18 cellular contexts compared by ENCODE assay signal in the genomic region with DNA sequence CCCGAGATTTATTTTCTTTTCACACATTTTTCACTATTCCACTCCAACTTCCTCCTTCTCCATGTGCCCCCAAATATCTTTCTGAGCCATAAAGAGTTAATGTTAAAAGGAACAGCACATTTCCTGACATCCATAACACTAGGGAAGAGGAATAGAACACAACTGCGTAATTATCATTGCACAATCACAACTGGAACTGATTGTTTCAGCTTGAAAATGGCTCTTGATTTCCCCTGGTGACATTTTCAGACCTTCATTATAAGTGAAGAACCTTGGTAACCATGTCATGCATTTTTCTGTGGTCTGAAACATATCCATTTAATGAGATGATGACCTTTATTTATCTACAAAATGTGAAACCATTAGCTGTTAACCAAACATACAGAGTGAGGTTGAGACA.
"Had no signal": no experiment of that assay in that cellular context is flagged by ENCODE, and none has a peak within 500 bp of the region (broad histone marks: within the 10 kb centered on the region; RNA-seq: fewer than 3 reads in every experiment).

No MANE protein-coding gene starts in this region.

- H3K9me3 ChIP-seq: heart left ventricle, thyroid gland had no signal

- H3K9me3 Mint-ChIP-seq: activated B cell treated with CpG ODN at 0.5 μM for 24 hours; effector memory CD8-positive, alpha-beta T cell; naive thymus-derived CD8-positive, alpha-beta T cell had no signal

- H3K9ac ChIP-seq: parathyroid adenoma had no signal

- H3K36me3 ChIP-seq: heart left ventricle, thyroid gland had no signal

- DNase-seq: activated B cell treated with CpG ODN at 0.5 μM for 24 hours; activated CD4-positive, alpha-beta T cell treated with anti-CD3 and anti-CD28 coated beads for 48 hours; activated CD8-positive, alpha-beta memory T cell treated with anti-CD3 and anti-CD28 coated beads, Interleukin-2, amount 50 U/mL, for 4 hours; activated CD8-positive, alpha-beta T cell treated with anti-CD3 and anti-CD28 coated beads, Interleukin-2, amount 10 ng/mL, durations not matched to agents 7 days and 5 days; activated gamma-delta T cell; activated T-cell treated with anti-CD3 and anti-CD28 coated beads, Interleukin-2, amount 50 U/mL, for 48 hours; dermis blood vessel endothelial cell; effector memory CD8-positive, alpha-beta T cell; heart left ventricle; islet precursor cell; naive thymus-derived CD8-positive, alpha-beta T cell; stimulated activated CD4-positive, alpha-beta T cell treated with anti-CD3 and anti-CD28 coated beads, Interleukin-2, amount 100 ng/mL, for 48 hours; stimulated activated naive B cell treated with anti-CD40 and anti-IgM and Interleukin-4, amounts not matched to agents 10 μg/mL and 1 μg/mL and 100 μg/mL, for 72 hours; SW 1271; thyroid gland had no signal

- H3K36me3 Mint-ChIP-seq: activated naive CD8-positive, alpha-beta T cell; memory B cell; naive thymus-derived CD8-positive, alpha-beta T cell; stimulated activated naive B cell treated with anti-CD40 and anti-IgM and Interleukin-4, amounts not matched to agents 10 μg/mL and 1 μg/mL and 100 μg/mL, for 72 hours had no signal

- H3K27me3 ChIP-seq: heart left ventricle, thyroid gland had no signal

- H3K4me1 ChIP-seq: parathyroid adenoma, thyroid gland had no signal

- H3K4me3 Mint-ChIP-seq: activated B cell treated with CpG ODN at 0.5 μM for 24 hours; activated CD8-positive, alpha-beta T cell treated with anti-CD3 and anti-CD28 coated beads, Interleukin-2, amount 10 ng/mL, durations not matched to agents 7 days and 5 days; activated naive CD8-positive, alpha-beta T cell; effector memory CD8-positive, alpha-beta T cell; memory B cell; naive thymus-derived CD8-positive, alpha-beta T cell; stimulated activated naive B cell treated with anti-CD40 and anti-IgM and Interleukin-4, amounts not matched to agents 10 μg/mL and 1 μg/mL and 100 μg/mL, for 72 hours had no signal

- H3K4me3 ChIP-seq: heart left ventricle, thyroid gland had no signal

- H3K27ac Mint-ChIP-seq: activated B cell treated with CpG ODN at 0.5 μM for 24 hours; activated CD8-positive, alpha-beta T cell treated with anti-CD3 and anti-CD28 coated beads, Interleukin-2, amount 10 ng/mL, durations not matched to agents 7 days and 5 days; activated naive CD8-positive, alpha-beta T cell; effector memory CD8-positive, alpha-beta T cell; memory B cell; naive thymus-derived CD8-positive, alpha-beta T cell; stimulated activated naive B cell treated with anti-CD40 and anti-IgM and Interleukin-4, amounts not matched to agents 10 μg/mL and 1 μg/mL and 100 μg/mL, for 72 hours had no signal

- H3K4me1 Mint-ChIP-seq: activated B cell treated with CpG ODN at 0.5 μM for 24 hours; memory B cell; stimulated activated naive B cell treated with anti-CD40 and anti-IgM and Interleukin-4, amounts not matched to agents 10 μg/mL and 1 μg/mL and 100 μg/mL, for 72 hours had no signal
